In genomic region chr1:200669314-200670214, GRCh38 we compare ENCODE assay signal across 1 cellular context.
A peak's percentile ranks its signal among the peaks of the same experiment; 100 is the strongest.
TF ChIP-seq lines count a peak whose summit lies in the region.

TSS of gene DDX59 (minus strand) at chr1:200669907. CDS start at chr1:200666740, 3,167 bp downstream.

TF ChIP-seq in K562, 482 proteins besides CTCF, POLR2A, EP300 and RAD21 (continued from another document and continues in another):
- TF ChIP-seq PBX2 (CRISPR knock-in tag; IDR thresholded peaks at IDR 0.05; ENCODE audit: low read depth) (no peak), PBX2 (tag; conservative IDR thresholded peaks at IDR 0.05; ENCODE audit: low read depth) (no peak), MED1 (CRISPR knock-in tag; IDR thresholded peaks at IDR 0.05; ENCODE audit: borderline replicate concordance) (no peak), CHD1 (IDR thresholded peaks at IDR 0.05; ENCODE audit: low read length) (peak; percentile 97), WHSC1 (IDR thresholded peaks at IDR 0.05; ENCODE audit: low read length) (no peak), U2AF1 (optimal IDR thresholded peaks at IDR 0.05; ENCODE audit: low read depth, low read length) (peak; percentile 99), HDAC6 (IDR thresholded peaks at IDR 0.05; ENCODE audit: low read depth, low read length) (no peak), ZNF551 (CRISPR knock-in tag; IDR thresholded peaks at IDR 0.05) (no peak), RBM17 (IDR thresholded peaks at IDR 0.05; ENCODE audit: borderline replicate concordance, low read depth, low read length) (no peak), ZNF766 (CRISPR knock-in tag; conservative IDR thresholded peaks at IDR 0.05) (no peak; the same call in none of the 2 replicates), ZNF707 (CRISPR knock-in tag; conservative IDR thresholded peaks at IDR 0.05) (no peak), HMGXB4 (CRISPR knock-in tag; IDR thresholded peaks at IDR 0.05) (peak; percentile 79), ZNF589 (CRISPR knock-in tag; IDR thresholded peaks at IDR 0.05; ENCODE audit: low read depth) (peak; percentile 86), ZNF764 (CRISPR knock-in tag; IDR thresholded peaks at IDR 0.05; ENCODE audit: low read depth) (no peak), THRB (CRISPR knock-in tag; conservative IDR thresholded peaks at IDR 0.05) (no peak; the same call in 1 of the 2 replicates), TAF9B (IDR thresholded peaks at IDR 0.05; ENCODE audit: partially characterized antibody) (peak; percentile 48), ATF3 (IDR thresholded peaks at IDR 0.05) (no peak; the same call in 1 of the 2 replicates), ATF3 (CRISPR knock-in tag; conservative IDR thresholded peaks at IDR 0.05) (no peak; the same call in 1 of the 2 replicates), PKNOX1 (IDR thresholded peaks at IDR 0.05) (peak; percentile 44; the same call in 1 of the 2 replicates), MLX (CRISPR knock-in tag; conservative IDR thresholded peaks at IDR 0.05) (no peak), HINFP (tag; conservative IDR thresholded peaks at IDR 0.05; ENCODE audit: low read depth) (0 out of 2 replicates have a peak, but pooled peaks have one; percentile 19), BCL6 (CRISPR knock-in tag; IDR thresholded peaks at IDR 0.05) (no peak), FOXJ3 (CRISPR knock-in tag; IDR thresholded peaks at IDR 0.05) (no peak), LCOR (CRISPR knock-in tag; IDR thresholded peaks at IDR 0.05) (peak; percentile 93), RFX5 (IDR thresholded peaks at IDR 0.05; ENCODE audit: low read depth, low read length) (no peak), ZNF586 (CRISPR knock-in tag; conservative IDR thresholded peaks at IDR 0.05) (0 out of 2 replicates have a peak, but pooled peaks have one; percentile 7), HMG20B (CRISPR knock-in tag; IDR thresholded peaks at IDR 0.05) (no peak; the same call in 1 of the 2 replicates), TSC22D4 (tag; IDR thresholded peaks at IDR 0.05) (no peak), MAZ (CRISPR knock-in tag; conservative IDR thresholded peaks at IDR 0.05 in 1 of 2, IDR thresholded peaks at IDR 0.05 in 1 of 2) (peak; percentile 97), CREB3L1 (IDR thresholded peaks at IDR 0.05; ENCODE audit: borderline replicate concordance, low read depth) (peak; percentile 48; the same call in 1 of the 2 replicates), ZFPM2 (CRISPR knock-in tag; IDR thresholded peaks at IDR 0.05) (0 out of 2 replicates have a peak, but pooled peaks have one; percentile 16), FOSL1 (tag; conservative IDR thresholded peaks at IDR 0.05) (no peak), PTBP1 (IDR thresholded peaks at IDR 0.05; ENCODE audit: low read depth, low read length) (no peak), XRCC3 (IDR thresholded peaks at IDR 0.05) (no peak), AFF1 (IDR thresholded peaks at IDR 0.05; ENCODE audit: low read depth in 1 of 2, partially characterized antibody in 2 of 2) (no peak), NR4A1 (CRISPR knock-in tag; IDR thresholded peaks at IDR 0.05) (no peak; the same call in 1 of the 2 replicates), NR4A1 (tag; IDR thresholded peaks at IDR 0.05) (peak; percentile 53), MECOM (CRISPR knock-in tag; IDR thresholded peaks at IDR 0.05) (no peak), KDM1A (IDR thresholded peaks at IDR 0.05) (0 out of 4 replicates have a peak, but pooled peaks of 1 of the 2 experiments have one; percentile 13), ZC3H4 (CRISPR knock-in tag; IDR thresholded peaks at IDR 0.05; ENCODE audit: borderline replicate concordance) (peak; percentile 84; the same call in 1 of the 2 replicates), MCM7 (IDR thresholded peaks at IDR 0.05) (no peak), E2F4 (CRISPR knock-in tag; IDR thresholded peaks at IDR 0.05; ENCODE audit: low read depth) (no peak), SP2 (IDR thresholded peaks at IDR 0.05; ENCODE audit: extremely low read depth, low read depth, low read length, poor library complexity, severe bottlenecking) (no peak), ELK1 (CRISPR knock-in tag; IDR thresholded peaks at IDR 0.05) (no peak), NFXL1 (CRISPR knock-in tag; IDR thresholded peaks at IDR 0.05) (no peak), MXI1 (IDR thresholded peaks at IDR 0.05; ENCODE audit: low read depth, low read length) (peak; percentile 34; the same call in 1 of the 2 replicates)
